21 cellular contexts compared by ENCODE assay signal in the genomic region with DNA sequence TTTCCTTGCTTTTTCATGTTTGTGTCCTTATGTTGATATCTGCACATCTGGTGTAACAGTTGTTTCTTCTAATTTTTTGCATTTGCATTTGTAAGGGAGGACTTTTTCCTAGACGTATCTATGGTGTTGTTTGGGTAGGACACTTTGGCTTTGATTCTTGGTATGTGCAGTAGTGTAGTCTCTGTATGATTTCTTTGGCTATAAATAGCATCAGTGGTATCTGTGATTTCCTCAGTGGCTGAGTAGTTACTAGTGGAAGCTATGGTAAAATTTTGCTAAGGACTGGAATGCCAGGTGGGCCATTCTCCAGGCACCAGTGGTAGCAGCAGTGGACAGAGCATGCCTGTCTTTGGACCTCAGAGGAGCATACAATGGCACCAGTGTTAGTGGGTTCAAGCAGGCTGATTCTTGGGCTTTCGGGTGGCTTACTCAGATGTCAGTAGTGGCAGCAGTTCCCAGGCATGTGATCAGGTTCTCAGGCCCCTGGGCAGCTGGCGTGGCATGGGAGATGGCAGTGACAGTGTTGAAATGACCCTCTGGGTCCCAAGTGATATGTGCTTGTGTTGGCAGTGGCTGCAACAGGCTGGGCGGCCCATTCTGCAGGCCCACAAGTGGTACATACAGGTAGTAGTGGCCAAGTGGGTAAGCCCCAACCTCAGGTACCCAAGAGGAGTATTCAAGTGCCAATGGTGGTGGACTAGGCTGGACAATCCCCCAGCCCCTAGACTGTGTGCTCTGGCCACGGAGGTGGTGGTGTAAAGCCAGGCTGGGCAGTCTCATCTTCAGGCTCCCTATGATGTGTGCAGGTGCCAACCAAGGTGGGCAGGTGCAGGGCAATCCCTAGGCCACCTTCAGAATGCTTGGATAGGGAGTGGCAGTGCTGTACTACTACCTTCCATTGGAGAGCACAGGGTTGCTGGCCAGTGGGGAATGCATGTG.
"Had no signal": no experiment of that assay in that cellular context is flagged by ENCODE, and none has a peak within 500 bp of the region (broad histone marks: within the 10 kb centered on the region; RNA-seq: fewer than 3 reads in every experiment).

No MANE protein-coding gene starts in this region.

- H3K27ac ChIP-seq: adrenal gland, body of pancreas, coronary artery, heart left ventricle, left lung, parathyroid adenoma, vagina had no signal

- H3K4me1 ChIP-seq: adrenal gland, body of pancreas, left lung, parathyroid adenoma, vagina had no signal

- H3K27me3 ChIP-seq: adrenal gland, body of pancreas, heart left ventricle, left lung, vagina had no signal

- DNase-seq: activated B cell treated with CpG ODN at 0.5 μM for 24 hours; activated effector memory CD4-positive, alpha-beta T cell treated with Interleukin-2 at 50 U/mL for 16 hours; activated naive CD4-positive, alpha-beta T cell treated with anti-CD3 and anti-CD28 coated beads for 36 hours; activated naive CD8-positive, alpha-beta T cell treated with anti-CD3 and anti-CD28 coated beads for 36 hours; aorta; body of pancreas; cerebellar nuclear complex; effector memory CD8-positive, alpha-beta T cell; erythroblast; heart left ventricle; naive B cell; occipital lobe; right cardiac atrium; stimulated activated CD4-positive, alpha-beta T cell treated with anti-CD3 and anti-CD28 coated beads, Interleukin-2, amount 100 ng/mL, for 48 hours; stimulated activated naive CD8-positive, alpha-beta T cell treated with anti-CD3 and anti-CD28 coated beads, Interleukin-15, Interleukin-2, amounts not matched to agents 100 U/mL and 50 U/mL, for 24 hours; T-helper 1 cell had no signal

- ATAC-seq: body of pancreas; effector memory CD8-positive, alpha-beta T cell; left lung had no signal

- H3K36me3 ChIP-seq: adrenal gland had no signal

- H3K9ac ChIP-seq: parathyroid adenoma had no signal

- H3K4me3 ChIP-seq: adrenal gland, body of pancreas, coronary artery, heart left ventricle, left lung, vagina had no signal

- H3K79me2 ChIP-seq: parathyroid adenoma had no signal

- H2AFZ ChIP-seq: parathyroid adenoma had no signal

- H3K9me3 ChIP-seq: vagina had no signal
